10 cellular contexts compared by ENCODE assay signal in the genomic region with DNA sequence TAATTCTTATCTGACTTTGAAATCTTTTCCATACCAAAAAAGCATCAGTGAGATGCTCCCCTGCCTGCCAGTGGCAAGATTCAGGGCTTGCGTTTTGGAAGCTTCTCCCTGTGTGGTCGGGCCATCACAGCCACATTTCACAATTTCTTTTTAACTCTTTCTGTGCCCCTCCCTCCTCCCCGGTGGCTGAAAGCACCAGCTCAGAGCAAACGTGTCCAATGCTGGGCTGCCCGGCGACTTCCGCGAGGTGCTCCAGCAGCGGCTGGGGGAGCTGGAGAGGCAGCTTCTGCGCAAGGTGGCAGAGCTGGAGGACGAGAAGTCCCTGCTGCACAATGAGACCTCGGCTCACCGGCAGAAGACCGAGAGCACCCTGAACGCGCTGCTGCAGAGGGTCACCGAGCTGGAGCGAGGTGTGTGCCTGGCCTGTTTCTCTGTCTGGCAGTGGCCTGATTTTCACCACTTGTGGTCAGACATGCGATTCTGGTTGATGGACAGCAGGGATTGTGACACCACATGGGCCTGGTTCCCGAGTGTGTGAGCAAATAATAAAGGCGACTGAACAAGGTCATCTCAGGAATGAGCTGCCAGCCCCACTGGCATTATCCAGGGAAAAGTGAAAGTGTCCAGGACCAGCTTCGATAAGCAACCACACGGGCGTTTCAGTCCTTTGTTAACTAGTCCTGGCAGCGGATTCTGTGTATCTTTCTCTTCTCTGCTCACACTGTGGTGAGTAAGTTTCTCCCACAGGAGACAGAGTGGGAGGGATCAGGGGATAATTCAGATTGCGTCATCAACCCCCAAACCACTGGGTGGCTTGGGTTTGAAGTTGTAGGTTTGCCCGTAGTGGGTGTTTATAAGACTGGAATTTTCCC.
DNase-seq lines count a peak whose midpoint lies in the region; ATAC-seq and FAIRE-seq lines count a peak whose summit lies in the region.
"Had no signal": no experiment of that assay in that cellular context is flagged by ENCODE, and none has a peak within 500 bp of the region (broad histone marks: within the 10 kb centered on the region; RNA-seq: fewer than 3 reads in every experiment).

No MANE protein-coding gene starts in this region.

- FAIRE-seq in GM19239 (lab: Jason Lieb, UNC): no peak

- DNase-seq in stimulated activated CD4-positive, alpha-beta T cell treated with anti-CD3 and anti-CD28 coated beads, Interleukin-15, amount 100 ng/mL, for 24 hours: peak; percentile 23
- no peak for DNase-seq in stimulated activated CD4-positive, alpha-beta T cell treated with anti-CD3 and anti-CD28 coated beads, Interleukin-4, amount 100 ng/mL, for 24 hours
- DNase-seq in RPMI8226 (peak; percentile 46), iPS-NIHi11 (ENCODE audit: low spot score) (peak; percentile 44), GM19239 (ENCODE audit: insufficient read length, low spot score) (no peak), DMS153 treated with DMSO at 0.1 percent for 48 hours (lab: John Stamatoyannopoulos, UW; ENCODE audit: unreplicated experiment) (no peak)
- DNase-seq: activated CD4-positive, alpha-beta T cell treated with anti-CD3 and anti-CD28 coated beads, Interleukin-2, amount 50 U/mL, for 4 hours; DND-41 had no signal

- ATAC-seq in GM18519 (IDR thresholded peaks at IDR 0.05; ENCODE audit: low FRiP score, unreplicated experiment): no peak
- no peak for ATAC-seq in HG02852 (IDR thresholded peaks at IDR 0.05; ENCODE audit: unreplicated experiment)

Comparison
In these comparisons a context has a peak if more than half of its experiments do, and no peak if none do; other contexts are left out.
1. DNase-seq: peak in stimulated activated CD4-positive, alpha-beta T cell treated with anti-CD3 and anti-CD28 coated beads, Interleukin-15, amount 100 ng/mL, for 24 hours (single experiment), RPMI8226 (single experiment) and iPS-NIHi11 (single experiment); none in stimulated activated CD4-positive, alpha-beta T cell treated with anti-CD3 and anti-CD28 coated beads, Interleukin-4, amount 100 ng/mL, for 24 hours (single experiment), GM19239 (single experiment) and DMS153 treated with DMSO at 0.1 percent for 48 hours (single experiment).